8 cellular contexts compared by ENCODE assay signal in the genomic region with DNA sequence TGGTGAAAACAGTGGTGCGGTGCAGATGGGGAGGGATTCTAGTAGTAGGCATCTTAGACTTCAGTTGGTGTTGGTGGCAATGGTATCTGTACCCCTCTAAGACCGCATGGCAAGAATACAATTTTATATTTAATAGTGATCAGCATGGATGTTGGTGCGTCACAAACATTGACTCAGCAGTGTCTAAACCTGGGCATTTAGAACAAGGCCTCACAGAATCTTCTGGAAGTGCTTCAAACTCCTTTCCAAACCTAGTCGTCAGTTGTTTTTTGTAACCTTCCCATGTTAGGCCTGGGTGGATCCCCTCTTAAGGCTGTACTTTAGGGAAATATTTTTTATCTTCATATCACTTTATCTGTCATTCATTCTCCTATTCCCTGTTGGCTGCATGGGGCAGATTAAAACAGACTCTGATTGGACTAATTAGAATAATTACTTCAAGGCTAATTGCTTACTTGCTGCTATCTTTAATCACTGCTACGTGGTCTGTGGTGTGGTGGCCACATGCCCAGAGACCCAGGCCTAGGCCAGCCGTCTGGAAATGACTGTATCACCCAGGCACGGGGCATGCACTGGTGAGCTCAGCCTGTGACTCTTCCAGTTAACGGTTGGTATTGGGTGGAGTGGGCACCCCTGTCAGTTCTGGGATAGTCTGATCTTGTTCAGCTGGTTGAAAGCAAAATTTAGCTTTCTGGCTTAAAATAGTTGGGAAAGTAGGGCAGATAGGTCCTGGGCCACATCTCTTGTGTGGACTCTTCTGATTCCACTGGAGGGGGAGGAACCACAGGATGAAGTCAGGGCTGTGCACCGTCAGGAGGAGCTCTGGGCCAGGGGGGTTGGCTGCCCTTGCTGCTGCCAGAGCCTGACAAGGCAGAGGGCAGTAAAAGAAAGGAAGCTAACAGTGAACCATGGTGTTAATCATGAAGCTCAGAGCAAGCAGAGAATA. TPM values are rescaled to one million over a fixed set of nuclear protein-coding genes. Genes with fewer than 3 reads are reported as not detected.
DNase-seq lines count a peak whose midpoint lies in the region; ATAC-seq and TF ChIP-seq lines count a peak whose summit lies in the region.

No MANE protein-coding gene starts in this region.

- H2AFZ ChIP-seq in ACC112 (ENCODE audit: low read length, unreplicated experiment) = no peak overlapping the region

- peaks cover 47% of the 10 kb centered on the region for H3K4me1 ChIP-seq in ACC112 (ENCODE audit: control insufficient read depth, insufficient read depth, low read length, unreplicated experiment)

- peaks cover 7% of the 10 kb centered on the region; the same call in 1 of the 2 replicates for H3K36me3 ChIP-seq in ACC112 (ENCODE audit: insufficient read depth, low read length)

- H3K4me3 ChIP-seq in ACC112 (ENCODE audit: low read depth, low read length) = peak overlapping the region; percentile 99

- intact Hi-C loops in sciatic nerve (cut with DNase I) = no loop called here

- ATAC-seq in memory B cell (ENCODE audit: low read depth) (no peak), HG02678 (IDR thresholded peaks at IDR 0.05; ENCODE audit: unreplicated experiment) (no peak), HG03196 (IDR thresholded peaks at IDR 0.05; ENCODE audit: unreplicated experiment) (no peak), sciatic nerve (no peak)

- H3K27me3 ChIP-seq in ACC112 (ENCODE audit: insufficient read depth, low read length) = no peaks in the 10 kb centered on the region

- H3K36me3 Mint-ChIP-seq in IgD-negative memory B cell (no peaks in the 10 kb centered on the region), brain (peaks cover 71% of the 10 kb centered on the region), memory B cell (peaks cover 9% of the 10 kb centered on the region)

- no peak for TF ChIP-seq CTCF in brain (conservative IDR thresholded peaks at IDR 0.05)

- H3K79me2 ChIP-seq in ACC112 (ENCODE audit: control insufficient read depth, insufficient read depth, low read length, unreplicated experiment) = peaks cover 92% of the 10 kb centered on the region

- H3K4me1 Mint-ChIP-seq in IgD-negative memory B cell = peaks cover 44 to 70% (median 53%) of the 10 kb centered on the region in 3 donors
- H3K4me1 Mint-ChIP-seq in brain = peaks cover 79% of the 10 kb centered on the region
- H3K4me1 Mint-ChIP-seq in memory B cell = peaks cover 46% of the 10 kb centered on the region

- peak overlapping the region; percentile 93 to 99 (median 96) for H3K4me3 Mint-ChIP-seq in IgD-negative memory B cell
- H3K4me3 Mint-ChIP-seq in brain = peak overlapping the region; percentile 83 to 96 (median 87)
- peak overlapping the region; percentile 95 for H3K4me3 Mint-ChIP-seq in memory B cell

- no peak for DNase-seq in memory B cell (ENCODE audit: low spot score in 2 of 2)
- DNase-seq in HPDE6-E6E7 (ENCODE audit: extremely low spot score) = no peak
- DNase-seq in sciatic nerve (ENCODE audit: low spot score) = no peak

- peak overlapping the region; percentile 96 for H3K27ac ChIP-seq in ACC112 (ENCODE audit: low read depth, low read length)

- H3K27me3 Mint-ChIP-seq in IgD-negative memory B cell (no peaks in the 10 kb centered on the region), brain (peaks cover 23% of the 10 kb centered on the region), memory B cell (no peaks in the 10 kb centered on the region)

- H3K27ac Mint-ChIP-seq in IgD-negative memory B cell = peak overlapping the region in 2 of 3 donors; percentile 39 to 99
- H3K27ac Mint-ChIP-seq in brain = peak overlapping the region; percentile 61 to 97 (median 93)
- peak overlapping the region; percentile 47 for H3K27ac Mint-ChIP-seq in memory B cell

- H3K9me3 Mint-ChIP-seq in IgD-negative memory B cell (no peaks in the 10 kb centered on the region), brain (peaks cover 0 to 4% (median 0%) of the 10 kb centered on the region in 5 experiments), memory B cell (no peaks in the 10 kb centered on the region)

RNA-seq across cellular contexts. Expression of gene ALKBH5, which starts 4.5 kb away (rescaled TPM):
- polyA plus RNA-seq in IgD-negative memory B cell = 144 TPM
- 99.8 TPM for polyA plus RNA-seq in brain (ENCODE audit: insufficient read depth, low read depth, low replicate concordance)
- 96.3 TPM for total RNA-seq in sciatic nerve

RNA-seq across cellular contexts. Expression of gene LLGL1, which starts 37.3 kb away (rescaled TPM):
- polyA plus RNA-seq in IgD-negative memory B cell (0.40 TPM), brain (ENCODE audit: insufficient read depth, low read depth, low replicate concordance) (71.6 TPM)
- total RNA-seq in sciatic nerve = 21.4 TPM

Comparison
In these comparisons a context has a peak if more than half of its experiments do, and no peak if none do; other contexts are left out.
1. RNA of gene LLGL1, which starts 37.3 kb away (polyA plus RNA-seq): 71.6 TPM in brain (single experiment); 0.40 TPM in IgD-negative memory B cell (single experiment); every median in the first group is over 10 times any median in the second.
2. Peak in every context shown above with its lines, with median percentiles within 50 percentile points of each other: H3K27ac Mint-ChIP-seq and H3K4me3 Mint-ChIP-seq.